Comparison of ENCODE assay signal across 24 cellular contexts in genomic region chr4:155535802-155536454, GRCh38.
"Had no signal": no experiment of that assay in that cellular context is flagged by ENCODE, and none has a peak within 500 bp of the region (broad histone marks: within the 10 kb centered on the region; RNA-seq: fewer than 3 reads in every experiment).

No MANE protein-coding gene starts in this region.

- ATAC-seq: activated CD8-positive, alpha-beta T cell treated with anti-CD3 and anti-CD28 coated beads, Interleukin-2, amount 10 ng/mL, durations not matched to agents 7 days and 5 days; Panc1; T-helper 17 cell; WTC11 had no signal

- DNase-seq: activated CD4-positive, alpha-beta T cell treated with anti-CD3 and anti-CD28 coated beads for 48 hours; activated CD4-positive, alpha-beta T cell treated with anti-CD3 and anti-CD28 coated beads, Interleukin-2, amount 50 U/mL, for 4 hours; activated CD4-positive, CD25-positive, alpha-beta regulatory T cell treated with anti-CD3 and anti-CD28 coated beads, Interleukin-2, amount 50 U/mL, for 72 hours; activated CD8-positive, alpha-beta memory T cell treated with anti-CD3 and anti-CD28 coated beads, Interleukin-2, amount 50 U/mL, for 48 hours; activated CD8-positive, alpha-beta T cell treated with anti-CD3 and anti-CD28 coated beads, Interleukin-2, amount 10 ng/mL, durations not matched to agents 7 days and 5 days; activated T-cell treated with anti-CD3 and anti-CD28 coated beads, Interleukin-2, amount 50 U/mL, for 1 hour; aorta; KG1; NCI-H1092; NCI-H1417; NCI-H1930; NCI-H2171; NCI-H2227 treated with DMSO at 0.1 percent for 48 hours; NCI-H446 treated with DMSO at 0.1 percent for 48 hours; NCI-H526; NCI-H774; NK-92 treated with Interleukin-12 subunit alpha and Interleukin-12 subunit beta, amount 100 ng/mL, for 24 hours; OCI-M1; RPMI8226; SHP77 treated with DMSO at 0.1 percent for 48 hours; T-helper 17 cell; T-helper 9 cell had no signal
